1 cellular context compared by ENCODE assay signal in the genomic region with DNA sequence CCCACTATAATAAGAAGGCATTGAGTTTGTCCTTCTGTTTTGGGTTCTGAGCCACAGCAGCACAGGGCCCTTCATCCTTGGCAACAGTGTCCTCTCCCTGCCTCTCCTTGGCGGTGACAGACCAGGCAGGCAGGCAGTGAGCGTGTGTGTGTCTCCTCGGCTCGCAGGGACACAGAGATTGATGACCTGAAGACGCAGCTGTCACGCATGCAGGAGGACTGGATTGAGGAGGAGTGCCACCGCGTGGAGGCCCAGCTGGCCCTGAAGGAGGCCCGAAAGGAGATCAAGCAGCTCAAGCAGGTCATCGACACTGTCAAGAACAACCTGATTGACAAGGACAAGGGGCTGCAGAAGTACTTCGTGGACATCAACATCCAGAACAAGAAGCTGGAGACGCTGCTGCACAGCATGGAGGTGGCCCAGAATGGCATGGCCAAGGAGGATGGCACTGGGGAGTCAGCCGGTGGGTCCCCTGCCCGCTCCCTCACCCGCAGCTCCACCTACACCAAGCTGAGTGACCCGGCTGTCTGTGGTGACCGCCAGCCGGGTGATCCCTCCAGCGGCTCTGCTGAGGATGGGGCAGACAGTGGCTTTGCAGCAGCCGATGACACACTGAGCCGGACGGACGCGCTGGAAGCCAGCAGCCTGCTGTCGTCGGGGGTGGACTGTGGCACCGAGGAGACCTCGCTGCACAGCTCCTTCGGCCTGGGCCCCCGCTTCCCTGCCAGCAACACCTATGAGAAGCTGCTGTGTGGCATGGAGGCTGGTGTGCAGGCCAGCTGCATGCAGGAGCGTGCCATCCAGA.
TF ChIP-seq lines count a peak whose summit lies in the region.

No MANE protein-coding gene starts in this region.

TF ChIP-seq in HepG2, 621 proteins besides CTCF, POLR2A, EP300 and RAD21:
- TF ChIP-seq, protein P1, sequence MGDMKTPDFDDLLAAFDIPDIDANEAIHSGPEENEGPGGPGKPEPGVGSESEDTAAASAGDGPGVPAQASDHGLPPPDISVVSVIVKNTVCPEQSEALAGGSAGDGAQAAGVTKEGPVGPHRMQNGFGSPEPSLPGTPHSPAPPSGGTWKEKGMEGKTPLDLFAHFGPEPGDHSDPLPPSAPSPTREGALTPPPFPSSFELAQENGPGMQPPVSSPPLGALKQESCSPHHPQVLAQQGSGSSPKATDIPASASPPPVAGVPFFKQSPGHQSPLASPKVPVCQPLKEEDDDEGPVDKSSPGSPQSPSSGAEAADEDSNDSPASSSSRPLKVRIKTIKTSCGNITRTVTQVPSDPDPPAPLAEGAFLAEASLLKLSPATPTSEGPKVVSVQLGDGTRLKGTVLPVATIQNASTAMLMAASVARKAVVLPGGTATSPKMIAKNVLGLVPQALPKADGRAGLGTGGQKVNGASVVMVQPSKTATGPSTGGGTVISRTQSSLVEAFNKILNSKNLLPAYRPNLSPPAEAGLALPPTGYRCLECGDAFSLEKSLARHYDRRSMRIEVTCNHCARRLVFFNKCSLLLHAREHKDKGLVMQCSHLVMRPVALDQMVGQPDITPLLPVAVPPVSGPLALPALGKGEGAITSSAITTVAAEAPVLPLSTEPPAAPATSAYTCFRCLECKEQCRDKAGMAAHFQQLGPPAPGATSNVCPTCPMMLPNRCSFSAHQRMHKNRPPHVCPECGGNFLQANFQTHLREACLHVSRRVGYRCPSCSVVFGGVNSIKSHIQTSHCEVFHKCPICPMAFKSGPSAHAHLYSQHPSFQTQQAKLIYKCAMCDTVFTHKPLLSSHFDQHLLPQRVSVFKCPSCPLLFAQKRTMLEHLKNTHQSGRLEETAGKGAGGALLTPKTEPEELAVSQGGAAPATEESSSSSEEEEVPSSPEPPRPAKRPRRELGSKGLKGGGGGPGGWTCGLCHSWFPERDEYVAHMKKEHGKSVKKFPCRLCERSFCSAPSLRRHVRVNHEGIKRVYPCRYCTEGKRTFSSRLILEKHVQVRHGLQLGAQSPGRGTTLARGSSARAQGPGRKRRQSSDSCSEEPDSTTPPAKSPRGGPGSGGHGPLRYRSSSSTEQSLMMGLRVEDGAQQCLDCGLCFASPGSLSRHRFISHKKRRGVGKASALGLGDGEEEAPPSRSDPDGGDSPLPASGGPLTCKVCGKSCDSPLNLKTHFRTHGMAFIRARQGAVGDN (CRISPR knock-in tag; IDR thresholded peaks at IDR 0.05) = peak; percentile 32
- TF ChIP-seq, protein P2, sequence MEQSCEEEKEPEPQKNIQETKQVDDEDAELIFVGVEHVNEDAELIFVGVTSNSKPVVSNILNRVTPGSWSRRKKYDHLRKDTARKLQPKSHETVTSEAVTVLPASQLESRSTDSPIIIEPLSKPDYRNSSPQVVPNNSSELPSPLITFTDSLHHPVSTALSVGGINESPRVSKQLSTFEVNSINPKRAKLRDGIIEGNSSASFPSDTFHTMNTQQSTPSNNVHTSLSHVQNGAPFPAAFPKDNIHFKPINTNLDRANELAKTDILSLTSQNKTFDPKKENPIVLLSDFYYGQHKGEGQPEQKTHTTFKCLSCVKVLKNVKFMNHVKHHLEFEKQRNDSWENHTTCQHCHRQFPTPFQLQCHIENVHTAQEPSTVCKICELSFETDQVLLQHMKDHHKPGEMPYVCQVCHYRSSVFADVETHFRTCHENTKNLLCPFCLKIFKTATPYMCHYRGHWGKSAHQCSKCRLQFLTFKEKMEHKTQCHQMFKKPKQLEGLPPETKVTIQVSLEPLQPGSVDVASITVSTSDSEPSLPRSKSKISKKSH (CRISPR knock-in tag; IDR thresholded peaks at IDR 0.05; ENCODE audit: borderline replicate concordance) = 0 out of 2 replicates have a peak, but pooled peaks have one; percentile 33
- TF ChIP-seq, protein P3, sequence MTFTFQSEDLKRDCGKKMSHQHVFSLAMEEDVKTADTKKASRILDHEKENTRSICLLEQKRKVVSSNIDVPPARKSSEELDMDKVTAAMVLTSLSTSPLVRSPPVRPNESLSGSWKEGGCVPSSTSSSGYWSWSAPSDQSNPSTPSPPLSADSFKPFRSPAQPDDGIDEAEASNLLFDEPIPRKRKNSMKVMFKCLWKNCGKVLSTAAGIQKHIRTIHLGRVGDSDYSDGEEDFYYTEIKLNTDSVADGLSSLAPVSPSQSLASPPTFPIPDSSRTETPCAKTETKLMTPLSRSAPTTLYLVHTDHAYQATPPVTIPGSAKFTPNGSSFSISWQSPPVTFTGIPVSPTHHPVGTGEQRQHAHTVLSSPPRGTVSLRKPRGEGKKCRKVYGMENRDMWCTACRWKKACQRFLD (CRISPR knock-in tag; IDR thresholded peaks at IDR 0.05; ENCODE audit: borderline replicate concordance) = no peak
